1 cellular context compared by ENCODE assay signal in genomic region chr10:116238036-116238435, GRCh38.
TF ChIP-seq lines count a peak whose summit lies in the region.

No MANE protein-coding gene starts in this region.

TF ChIP-seq in WTC11, 78 proteins besides CTCF, POLR2A, EP300 and RAD21 (continued from another document):
- no peak for TF ChIP-seq FOXP4 (CRISPR knock-in tag; IDR thresholded peaks at IDR 0.05)
- TF ChIP-seq TEAD1 (CRISPR knock-in tag; IDR thresholded peaks at IDR 0.05) = no peak
- no peak for TF ChIP-seq OVOL2 (CRISPR knock-in tag; IDR thresholded peaks at IDR 0.05; ENCODE audit: borderline replicate concordance)
- TF ChIP-seq SMAD4 (CRISPR knock-in tag; IDR thresholded peaks at IDR 0.05) = no peak
- no peak for TF ChIP-seq FOXP1 (CRISPR knock-in tag; IDR thresholded peaks at IDR 0.05; ENCODE audit: borderline replicate concordance)
- TF ChIP-seq ZNF121 (CRISPR knock-in tag; IDR thresholded peaks at IDR 0.05) = no peak
TF ChIP-seq in WTC11: peak in this region for 0.
